Comparison of ENCODE assay signal across 9 cellular contexts in genomic region chr6:80605165-80605989, GRCh38.
A peak's percentile ranks its signal among the peaks of the same experiment; 100 is the strongest.
DNase-seq lines count a peak whose midpoint lies in the region; ATAC-seq and TF ChIP-seq lines count a peak whose summit lies in the region.
"Had no signal": no experiment of that assay in that cellular context is flagged by ENCODE, and none has a peak within 500 bp of the region (broad histone marks: within the 10 kb centered on the region; RNA-seq: fewer than 3 reads in every experiment).

No MANE protein-coding gene starts in this region.

- H4K20me1 ChIP-seq in GM23248 (ENCODE audit: insufficient read depth): no peaks in the 10 kb centered on the region

- no peak overlapping the region for H3K4me3 ChIP-seq in GM23248
- no peak overlapping the region for H3K4me3 ChIP-seq in breast epithelium

- peaks cover 9% of the 10 kb centered on the region for H3K27me3 Mint-ChIP-seq in activated CD4-positive, alpha-beta T cell treated with anti-CD3 and anti-CD28 coated beads for 36 hours
- H3K27me3 Mint-ChIP-seq: activated B cell treated with CpG ODN at 0.5 μM for 24 hours had no signal

- DNase-seq in DMS153 (lab: John Stamatoyannopoulos, UW): peak; percentile 17
- DNase-seq in GM23248: peak; percentile 55
- DNase-seq in NCI-H510A (lab: John Stamatoyannopoulos, UW): peak; percentile 0
- no peak for DNase-seq in breast epithelium (ENCODE audit: low spot score in 2 of 2)
- DNase-seq in lung microvascular endothelial cell (ENCODE audit: low read depth in 2 of 2): peak; percentile 59 to 60
- DNase-seq in activated CD8-positive, alpha-beta memory T cell treated with anti-CD3 and anti-CD28 coated beads, Interleukin-2, amount 50 U/mL, for 4 hours: no peak
- DNase-seq in activated CD4-positive, alpha-beta T cell treated with anti-CD3 and anti-CD28 coated beads for 36 hours: no peak
- DNase-seq: activated B cell treated with CpG ODN at 0.5 μM for 24 hours had no signal

- no peaks in the 10 kb centered on the region for H3K36me3 ChIP-seq in GM23248 (ENCODE audit: low read depth)
- H3K36me3 ChIP-seq in breast epithelium: no peaks in the 10 kb centered on the region

- CTCF ChIA-PET in activated CD4-positive, alpha-beta T cell treated with anti-CD3 and anti-CD28 coated beads for 36 hours (lab: Charles Lee): interaction anchor here (1.0 to 1.1 kb wide), 2 partner anchors 19 to 1148 kb away, joined by 3 read pairs; no protein-coding TSS in a partner anchor

- no peaks in the 10 kb centered on the region for H3K9me3 Mint-ChIP-seq in activated CD4-positive, alpha-beta T cell treated with anti-CD3 and anti-CD28 coated beads for 36 hours (ENCODE audit: low read depth)
- H3K9me3 Mint-ChIP-seq: activated B cell treated with CpG ODN at 0.5 μM for 24 hours had no signal

- H2AFZ ChIP-seq in GM23248: no peak overlapping the region

- no peaks in the 10 kb centered on the region for H3K79me2 ChIP-seq in GM23248 (ENCODE audit: insufficient read depth)

- no peaks in the 10 kb centered on the region for H3K4me1 Mint-ChIP-seq in activated CD4-positive, alpha-beta T cell treated with anti-CD3 and anti-CD28 coated beads for 36 hours
- H3K4me1 Mint-ChIP-seq: activated B cell treated with CpG ODN at 0.5 μM for 24 hours had no signal

- H3K9me2 ChIP-seq in GM23248 (ENCODE audit: insufficient read depth): no peaks in the 10 kb centered on the region; the same call in 1 of the 2 replicates

- H3K9me3 ChIP-seq in GM23248 (ENCODE audit: low read depth) (no peaks in the 10 kb centered on the region), breast epithelium (no peaks in the 10 kb centered on the region)

- no peak overlapping the region for H3K4me3 Mint-ChIP-seq in activated CD4-positive, alpha-beta T cell treated with anti-CD3 and anti-CD28 coated beads for 36 hours
- H3K4me3 Mint-ChIP-seq: activated B cell treated with CpG ODN at 0.5 μM for 24 hours had no signal

- H3K27ac Mint-ChIP-seq in activated CD4-positive, alpha-beta T cell treated with anti-CD3 and anti-CD28 coated beads for 36 hours: no peak overlapping the region
- H3K27ac Mint-ChIP-seq: activated B cell treated with CpG ODN at 0.5 μM for 24 hours had no signal

- H3K4me1 ChIP-seq in GM23248 (ENCODE audit: insufficient read depth): peaks cover 44% of the 10 kb centered on the region
- no peaks in the 10 kb centered on the region for H3K4me1 ChIP-seq in breast epithelium

- no peak overlapping the region for H3K9ac ChIP-seq in GM23248

- 56 to 59% methylated on average over 4 of the region's 4 CpGs for WGBS in GM23248 (ENCODE audit: low coverage in 1 of 2, low lambda C conversion rate in 2 of 2, missing lambda C conversion rate in 2 of 2), 2 experiments

- no peak overlapping the region for H3K27ac ChIP-seq in GM23248
- no peak overlapping the region for H3K27ac ChIP-seq in breast epithelium

- no peak overlapping the region for H3K4me2 ChIP-seq in GM23248 (ENCODE audit: unreplicated experiment)

- in situ Hi-C loops in GM23248 (cut with MboI): loop anchor here (25.0 kb wide), 1 partner anchor 857 kb away; no protein-coding TSS in a partner anchor

- no peak for ATAC-seq in activated CD4-positive, alpha-beta T cell treated with anti-CD3 and anti-CD28 coated beads for 36 hours
- ATAC-seq in HG02840 (IDR thresholded peaks at IDR 0.05; ENCODE audit: low FRiP score, unreplicated experiment): no peak

- POLR2A ChIA-PET in activated CD4-positive, alpha-beta T cell treated with anti-CD3 and anti-CD28 coated beads for 36 hours (lab: Charles Lee): no interaction called here

- H3K36me3 Mint-ChIP-seq in activated CD4-positive, alpha-beta T cell treated with anti-CD3 and anti-CD28 coated beads for 36 hours (ENCODE audit: low read depth): no peaks in the 10 kb centered on the region

- TF ChIP-seq POLR2A in breast epithelium (IDR thresholded peaks at IDR 0.05): no peak

- intact Hi-C loops in breast epithelium (cut with DNase I; ENCODE audit: low total_unique reads): loop anchor here (5.0 kb wide), 1 partner anchor 1537 kb away; no protein-coding TSS in a partner anchor
- intact Hi-C loops in activated CD4-positive, alpha-beta T cell treated with anti-CD3 and anti-CD28 coated beads for 36 hours (cut with DNase I, micrococcal nuclease): loop anchor here (1.0 to 2.0 kb wide), 2 partner anchors 1149 kb away; no protein-coding TSS in a partner anchor

- no peaks in the 10 kb centered on the region for H3K27me3 ChIP-seq in GM23248 (replicated peaks; ENCODE audit: insufficient read depth)
- H3K27me3 ChIP-seq in breast epithelium: no peaks in the 10 kb centered on the region

- peaks cover 28% of the 10 kb centered on the region for H3F3A ChIP-seq in GM23248 (ENCODE audit: insufficient read depth)

- peak in 2 of 3 donors; percentile 54 to 57 for TF ChIP-seq CTCF in breast epithelium (IDR thresholded peaks at IDR 0.05)

Comparison
In these comparisons a context has a peak if more than half of its experiments do, and no peak if none do; other contexts are left out.
1. DNase-seq: peak in DMS153 (single experiment), GM23248 (single experiment), NCI-H510A (single experiment) and lung microvascular endothelial cell (2 of 2); none in breast epithelium (0 of 2), activated CD8-positive, alpha-beta memory T cell treated with anti-CD3 and anti-CD28 coated beads, Interleukin-2, amount 50 U/mL, for 4 hours (single experiment) and activated CD4-positive, alpha-beta T cell treated with anti-CD3 and anti-CD28 coated beads for 36 hours (single experiment).